17 cellular contexts compared by ENCODE assay signal in genomic region chr11:122698390-122698789, GRCh38. TPM values are rescaled to one million over a fixed set of nuclear protein-coding genes. Genes with fewer than 3 reads are reported as not detected.
DNase-seq lines count a peak whose midpoint lies in the region; ATAC-seq and TF ChIP-seq lines count a peak whose summit lies in the region.
"Had no signal": no experiment of that assay in that cellular context is flagged by ENCODE, and none has a peak within 500 bp of the region (broad histone marks: within the 10 kb centered on the region; RNA-seq: fewer than 3 reads in every experiment).

No MANE protein-coding gene starts in this region.

- TF ChIP-seq CTCF in DOHH2 (IDR thresholded peaks at IDR 0.05; ENCODE audit: low read depth, low read length, poor library complexity, severe bottlenecking) (no peak), osteocyte (IDR thresholded peaks at IDR 0.05) (no peak), Caco-2 (IDR thresholded peaks at IDR 0.05; ENCODE audit: insufficient read depth in 1 of 2, low read depth in 1 of 2, low read length in 1 of 2, severe bottlenecking in 1 of 2, unreplicated experiment in 1 of 2) (no peak)

- H3K27me3 Mint-ChIP-seq in CD4-positive, CD25-positive, alpha-beta regulatory T cell, result no peaks in the 10 kb centered on the region
- no peaks in the 10 kb centered on the region for H3K27me3 Mint-ChIP-seq in T-cell
- peaks cover 0 to 1% (median 0%) of the 10 kb centered on the region in 3 donors for H3K27me3 Mint-ChIP-seq in immature natural killer cell (ENCODE audit: low read depth in 3 of 3)
- no peaks in the 10 kb centered on the region for H3K27me3 Mint-ChIP-seq in osteocyte (ENCODE audit: unreplicated experiment)
- no peaks in the 10 kb centered on the region for H3K27me3 Mint-ChIP-seq in Caco-2 (ENCODE audit: insufficient read depth, unreplicated experiment)

- no TSS peak for BruUV-seq in Caco-2 (replicated peaks; lab: Mats Ljungman, UMichigan)

- H3K4me2 ChIP-seq in DOHH2 (ENCODE audit: low read length), result peak overlapping the region; percentile 99

- CTCF ChIA-PET in T-cell (lab: Charles Lee) (no interaction called here), Caco-2 (lab: Charles Lee) (no interaction called here)

- peak overlapping the region; percentile 87 for H3K27ac ChIP-seq in CD4-positive, CD25-positive, alpha-beta regulatory T cell (ENCODE audit: insufficient read depth, low read length, poor library complexity, severe bottlenecking)
- H3K27ac ChIP-seq in DOHH2 (ENCODE audit: low read depth, low read length), result peak overlapping the region; percentile 100
- H3K27ac ChIP-seq: foreskin keratinocyte, parathyroid adenoma, upper lobe of right lung had no signal

- peaks cover 58 to 91% (median 72%) of the 10 kb centered on the region in 4 donors for H3K4me1 Mint-ChIP-seq in CD4-positive, CD25-positive, alpha-beta regulatory T cell
- H3K4me1 Mint-ChIP-seq in T-cell (peaks cover 82 to 88% (median 87%) of the 10 kb centered on the region in 3 donors), immature natural killer cell (peaks cover 44 to 80% of the 10 kb centered on the region in 2 donors), osteocyte (ENCODE audit: unreplicated experiment) (peaks cover 15% of the 10 kb centered on the region), Caco-2 (ENCODE audit: low read depth, unreplicated experiment) (no peaks in the 10 kb centered on the region)

- H3K9me2 ChIP-seq in DOHH2 (replicated peaks; ENCODE audit: control insufficient read depth, low read length), result no peaks in the 10 kb centered on the region

- H3K4me3 Mint-ChIP-seq in CD4-positive, CD25-positive, alpha-beta regulatory T cell, result peak overlapping the region; percentile 65 to 88 (median 78)
- H3K4me3 Mint-ChIP-seq in T-cell (peak overlapping the region; percentile 62 to 70 (median 64)), immature natural killer cell (peak overlapping the region in 4 of 5 donors; percentile 65 to 88 (median 72)), osteocyte (ENCODE audit: unreplicated experiment) (no peak overlapping the region), Caco-2 (ENCODE audit: unreplicated experiment) (no peak overlapping the region)

- H3K79me2 ChIP-seq in DOHH2 (ENCODE audit: control insufficient read depth, low read length), result peaks cover 66% of the 10 kb centered on the region
- H3K79me2 ChIP-seq: parathyroid adenoma had no signal

- no peak for ATAC-seq in CD4-positive, CD25-positive, alpha-beta regulatory T cell (ENCODE audit: low read depth in 2 of 2)
- no peak for ATAC-seq in T-cell (replicated peaks in 1 of 4)
- no peak for ATAC-seq in GM21390 (IDR thresholded peaks at IDR 0.05; ENCODE audit: unreplicated experiment)
- ATAC-seq: K562 had no signal

- H3K27me3 ChIP-seq in CD4-positive, CD25-positive, alpha-beta regulatory T cell (ENCODE audit: control insufficient read depth, insufficient read depth, low read length), result no peaks in the 10 kb centered on the region
- H3K27me3 ChIP-seq in DOHH2 (ENCODE audit: control insufficient read depth, low read length) (no peaks in the 10 kb centered on the region), Caco-2 (replicated peaks; ENCODE audit: control insufficient read depth, insufficient read depth, low read length) (no peaks in the 10 kb centered on the region)
- H3K27me3 ChIP-seq: foreskin keratinocyte, upper lobe of right lung had no signal

- no peaks in the 10 kb centered on the region for H4K20me1 ChIP-seq in DOHH2 (ENCODE audit: control insufficient read depth, insufficient read depth, low read depth, low read length)

- DNase-seq in CD4-positive, CD25-positive, alpha-beta regulatory T cell, result no peak
- DNase-seq in T-cell (no peak), immature natural killer cell (no peak), COR-L47 (lab: John Stamatoyannopoulos, UW) (no peak), osteocyte (ENCODE audit: extremely low spot score, unreplicated experiment) (no peak), Caco-2 (no peak)
- DNase-seq: activated T-cell treated with anti-CD3 and anti-CD28 coated beads, Interleukin-2, amount 50 U/mL, for 4 hours; aorta; NCI-H1105 treated with DMSO at 0.1 percent for 48 hours; NCI-H2171; NCI-H774; upper lobe of right lung had no signal

- H3K4me3 ChIP-seq in CD4-positive, CD25-positive, alpha-beta regulatory T cell (ENCODE audit: low read depth, low read length), result peak overlapping the region; percentile 76
- H3K4me3 ChIP-seq in DOHH2 (ENCODE audit: low read length), result peak overlapping the region; percentile 74
- H3K4me3 ChIP-seq in Caco-2 (ENCODE audit: low read depth, low read length), result no peak overlapping the region
- H3K4me3 ChIP-seq: K562, upper lobe of right lung had no signal

- H3F3A ChIP-seq in DOHH2 (ENCODE audit: control insufficient read depth, insufficient read depth), result peaks cover 35% of the 10 kb centered on the region

- POLR2A ChIA-PET in T-cell (lab: Charles Lee) (interaction anchor here in 1 of 2 donors (0.6 kb wide), 1 partner anchor 8 kb away, joined by 3 read pairs; no protein-coding TSS in a partner anchor), Caco-2 (lab: Charles Lee) (no interaction called here)

- intact Hi-C loops in Caco-2 (cut with micrococcal nuclease; ENCODE audit: unreplicated experiment), result no loop called here

- H3K36me3 Mint-ChIP-seq in CD4-positive, CD25-positive, alpha-beta regulatory T cell, result peaks cover 20% of the 10 kb centered on the region
- H3K36me3 Mint-ChIP-seq in T-cell, result peaks cover 8% of the 10 kb centered on the region
- peaks cover 0 to 10% (median 5%) of the 10 kb centered on the region in 3 donors for H3K36me3 Mint-ChIP-seq in immature natural killer cell
- peaks cover 7% of the 10 kb centered on the region for H3K36me3 Mint-ChIP-seq in osteocyte (ENCODE audit: unreplicated experiment)
- H3K36me3 Mint-ChIP-seq in Caco-2 (ENCODE audit: insufficient read depth, unreplicated experiment), result no peaks in the 10 kb centered on the region

- H3K9me3 Mint-ChIP-seq in CD4-positive, CD25-positive, alpha-beta regulatory T cell, result peaks cover 0 to 3% (median 0%) of the 10 kb centered on the region in 7 donors
- no peaks in the 10 kb centered on the region for H3K9me3 Mint-ChIP-seq in T-cell
- no peaks in the 10 kb centered on the region for H3K9me3 Mint-ChIP-seq in immature natural killer cell
- H3K9me3 Mint-ChIP-seq in osteocyte (ENCODE audit: unreplicated experiment), result no peaks in the 10 kb centered on the region
- no peaks in the 10 kb centered on the region for H3K9me3 Mint-ChIP-seq in Caco-2 (ENCODE audit: unreplicated experiment)
- H3K9me3 Mint-ChIP-seq: activated T-cell treated with anti-CD3 and anti-CD28 coated beads, Interleukin-2, amount 50 U/mL, for 4 hours had no signal

- H3K4me1 ChIP-seq in CD4-positive, CD25-positive, alpha-beta regulatory T cell (ENCODE audit: control insufficient read depth, insufficient read depth, low read length, poor library complexity, severe bottlenecking), result peaks cover 66% of the 10 kb centered on the region
- H3K4me1 ChIP-seq in DOHH2 (ENCODE audit: control insufficient read depth, low read length) (peaks cover 96% of the 10 kb centered on the region), Caco-2 (no peaks in the 10 kb centered on the region)
- H3K4me1 ChIP-seq: parathyroid adenoma, upper lobe of right lung had no signal

- peak overlapping the region; percentile 91 to 98 (median 98) for H3K27ac Mint-ChIP-seq in CD4-positive, CD25-positive, alpha-beta regulatory T cell
- H3K27ac Mint-ChIP-seq in T-cell, result peak overlapping the region; percentile 95 to 97
- peak overlapping the region in 5 of 6 donors; percentile 47 to 90 (median 85) for H3K27ac Mint-ChIP-seq in immature natural killer cell
- H3K27ac Mint-ChIP-seq in osteocyte (ENCODE audit: unreplicated experiment), result no peak overlapping the region
- H3K27ac Mint-ChIP-seq in Caco-2 (ENCODE audit: unreplicated experiment), result no peak overlapping the region

- H3K9me3 ChIP-seq in CD4-positive, CD25-positive, alpha-beta regulatory T cell (ENCODE audit: control insufficient read depth in 2 of 2, low read length in 2 of 2), result no peaks in the 10 kb centered on the region
- H3K9me3 ChIP-seq in DOHH2 (ENCODE audit: control insufficient read depth, insufficient read depth, low read length) (no peaks in the 10 kb centered on the region), Caco-2 (no peaks in the 10 kb centered on the region)
- H3K9me3 ChIP-seq: upper lobe of right lung had no signal

- no peaks in the 10 kb centered on the region for H3K36me3 ChIP-seq in CD4-positive, CD25-positive, alpha-beta regulatory T cell (ENCODE audit: control insufficient read depth, insufficient read depth, low read length)
- H3K36me3 ChIP-seq in DOHH2 (ENCODE audit: control insufficient read depth, low read length) (peaks cover 25% of the 10 kb centered on the region), Caco-2 (ENCODE audit: control insufficient read depth, insufficient read depth, low read length) (no peaks in the 10 kb centered on the region)
- H3K36me3 ChIP-seq: upper lobe of right lung had no signal

RNA-seq across cellular contexts. Expression of gene UBASH3B, which starts 42.9 kb away (rescaled TPM):
- 57.6 TPM for total RNA-seq in CD4-positive, CD25-positive, alpha-beta regulatory T cell
- 10 to 100 TPM; 14.2 to 21.4 (median 18.1) TPM for polyA plus RNA-seq in CD4-positive, CD25-positive, alpha-beta regulatory T cell
- total RNA-seq in T-cell (10 to 100 TPM; 29.7 to 44.0 (median 36.8) TPM), osteocyte (40.9 and 43.5 TPM in 2 replicates), Caco-2 (2022) (21.5 and 22.0 TPM in 2 replicates)
- polyA plus RNA-seq in immature natural killer cell, result 10 to 100 TPM in 1 of 3 donors, 1 to 10 TPM in 2; 7.5 to 17.5 (median 9.6) TPM

Comparison
In these comparisons a context has a peak if more than half of its experiments do, and no peak if none do; other contexts are left out.
1. H3K27ac Mint-ChIP-seq: peak in CD4-positive, CD25-positive, alpha-beta regulatory T cell (3 of 3), T-cell (2 of 2) and immature natural killer cell (5 of 6); none in osteocyte (single experiment) and Caco-2 (single experiment).
2. H3K4me3 Mint-ChIP-seq: peak in CD4-positive, CD25-positive, alpha-beta regulatory T cell (4 of 4), T-cell (3 of 3) and immature natural killer cell (4 of 5); none in osteocyte (single experiment) and Caco-2 (single experiment).